In the genomic region with DNA sequence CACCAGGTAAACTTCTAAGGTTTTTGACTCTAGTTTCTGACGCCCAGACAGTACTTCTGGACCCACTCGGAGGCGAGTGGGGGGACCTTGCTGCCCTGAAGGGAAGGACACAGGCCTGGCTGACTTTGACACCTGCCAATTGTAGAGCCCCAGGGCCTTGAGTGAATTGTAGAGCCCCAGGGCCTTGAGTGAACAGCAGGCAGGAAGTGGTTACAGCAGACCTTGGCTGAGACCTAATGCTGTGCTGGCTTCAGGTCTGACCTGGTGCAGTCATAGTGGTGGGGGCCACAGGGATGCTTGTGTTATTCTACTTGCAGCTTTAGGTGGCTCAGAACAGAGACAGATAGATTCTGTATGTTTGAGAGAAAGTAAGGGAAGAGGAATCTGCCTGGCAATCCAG, we compare ENCODE assay signal across 18 cellular contexts.
DNase-seq lines count a peak whose midpoint lies in the region; ATAC-seq and TF ChIP-seq lines count a peak whose summit lies in the region.
"Had no signal": no experiment of that assay in that cellular context is flagged by ENCODE, and none has a peak within 500 bp of the region (broad histone marks: within the 10 kb centered on the region; RNA-seq: fewer than 3 reads in every experiment).

No MANE protein-coding gene starts in this region.

- peak overlapping the region in 3 of 8 donors; percentile 16 to 31 (median 22) for H3K27ac ChIP-seq in spleen
- H3K27ac ChIP-seq: BLaER1, PC-9 had no signal

- H3K4me1 Mint-ChIP-seq in activated CD8-positive, alpha-beta memory T cell treated with anti-CD3 and anti-CD28 coated beads, Interleukin-2, amount 10 ng/mL, durations not matched to agents 7 days and 5 days: peaks cover 3% of the 10 kb centered on the region
- H3K4me1 Mint-ChIP-seq: CD8-positive, alpha-beta memory T cell had no signal

- peaks cover 0 to 8% (median 0%) of the 10 kb centered on the region in 6 donors for H3K4me1 ChIP-seq in spleen
- H3K4me1 ChIP-seq: BLaER1 had no signal

- WGBS in spleen, 5 donors: 57 to 75% (median 61%) methylated on average over 3 of the region's 3 CpGs

- TF ChIP-seq POLR2A in spleen (IDR thresholded peaks at IDR 0.05): no peak

- no peak for TF ChIP-seq CTCF in spleen (IDR thresholded peaks at IDR 0.05 in 8 of 11, conservative IDR thresholded peaks at IDR 0.05 in 3 of 11)

- peak; percentile 42 for DNase-seq in activated CD8-positive, alpha-beta memory T cell treated with anti-CD3 and anti-CD28 coated beads, Interleukin-2, amount 10 ng/mL, durations not matched to agents 7 days and 5 days
- DNase-seq in activated CD8-positive, alpha-beta memory T cell treated with anti-CD3 and anti-CD28 coated beads for 24 hours: no peak
- DNase-seq in Jurkat, Clone E6-1 (ENCODE audit: low read depth, low spot score): peak; percentile 49
- DNase-seq in UCSD-AML1 (lab: John Stamatoyannopoulos, UW; ENCODE audit: unreplicated experiment): peak; percentile 13
- peak; percentile 42 for DNase-seq in spleen
- DNase-seq in Right ventricle myocardium superior: no peak
- DNase-seq in SW480 (ENCODE audit: low spot score): no peak
- no peak for DNase-seq in hypothalamus (lab: John Stamatoyannopoulos, UW)
- DNase-seq: CD8-positive, alpha-beta memory T cell; DMS79; GDM1; NCI-H187; NCI-H446 treated with DMSO at 0.1 percent for 48 hours had no signal

- H3K9me3 ChIP-seq in spleen: peaks cover 0 to 19% (median 5%) of the 10 kb centered on the region in 8 donors
- H3K9me3 ChIP-seq: BLaER1 had no signal

- peaks cover 0 to 4% (median 0%) of the 10 kb centered on the region in 7 donors for H3K27me3 ChIP-seq in spleen (replicated peaks in 1 of 7)
- H3K27me3 ChIP-seq: BLaER1 had no signal

- no peak for ATAC-seq in activated CD8-positive, alpha-beta memory T cell treated with anti-CD3 and anti-CD28 coated beads, Interleukin-2, amount 10 ng/mL, durations not matched to agents 7 days and 5 days
- no peak for ATAC-seq in Right ventricle myocardium superior (ENCODE audit: poor library complexity)
- ATAC-seq: GM23338, HCT116, HepG2 had no signal

- CTCF ChIA-PET in activated CD8-positive, alpha-beta memory T cell treated with anti-CD3 and anti-CD28 coated beads, Interleukin-2, amount 10 ng/mL, durations not matched to agents 7 days and 5 days (lab: Charles Lee): no interaction called here

- H3K4me3 Mint-ChIP-seq in activated CD8-positive, alpha-beta memory T cell treated with anti-CD3 and anti-CD28 coated beads, Interleukin-2, amount 10 ng/mL, durations not matched to agents 7 days and 5 days: no peak overlapping the region
- H3K4me3 Mint-ChIP-seq: CD8-positive, alpha-beta memory T cell; GM23338 had no signal

- H3K4me3 ChIP-seq in Jurkat, Clone E6-1 (ENCODE audit: low read length): no peak overlapping the region
- no peak overlapping the region for H3K4me3 ChIP-seq in spleen
- H3K4me3 ChIP-seq: BLaER1, GM23338, PC-9 had no signal

- intact Hi-C loops in spleen (cut with DNase I; ENCODE audit: low total_unique reads) (no loop called here), Right ventricle myocardium superior (cut with DNase I) (no loop called here)

- no peak overlapping the region for H3K27ac Mint-ChIP-seq in activated CD8-positive, alpha-beta memory T cell treated with anti-CD3 and anti-CD28 coated beads, Interleukin-2, amount 10 ng/mL, durations not matched to agents 7 days and 5 days
- H3K27ac Mint-ChIP-seq: GM23338 had no signal

- no peaks in the 10 kb centered on the region for H3K36me3 Mint-ChIP-seq in activated CD8-positive, alpha-beta memory T cell treated with anti-CD3 and anti-CD28 coated beads, Interleukin-2, amount 10 ng/mL, durations not matched to agents 7 days and 5 days
- H3K36me3 Mint-ChIP-seq: CD8-positive, alpha-beta memory T cell had no signal

- H3K9me3 Mint-ChIP-seq in activated CD8-positive, alpha-beta memory T cell treated with anti-CD3 and anti-CD28 coated beads, Interleukin-2, amount 10 ng/mL, durations not matched to agents 7 days and 5 days (ENCODE audit: low read depth): peaks cover 2% of the 10 kb centered on the region
- H3K9me3 Mint-ChIP-seq: GM23338 had no signal

- H3K27me3 Mint-ChIP-seq in activated CD8-positive, alpha-beta memory T cell treated with anti-CD3 and anti-CD28 coated beads, Interleukin-2, amount 10 ng/mL, durations not matched to agents 7 days and 5 days: no peaks in the 10 kb centered on the region

- no peaks in the 10 kb centered on the region for H3K36me3 ChIP-seq in spleen
- H3K36me3 ChIP-seq: BLaER1 had no signal

Comparison
In these comparisons a context has a peak if more than half of its experiments do, and no peak if none do; other contexts are left out.
1. DNase-seq: peak in activated CD8-positive, alpha-beta memory T cell treated with anti-CD3 and anti-CD28 coated beads, Interleukin-2, amount 10 ng/mL, durations not matched to agents 7 days and 5 days (single experiment), Jurkat, Clone E6-1 (single experiment), UCSD-AML1 (single experiment) and spleen (single experiment); none in activated CD8-positive, alpha-beta memory T cell treated with anti-CD3 and anti-CD28 coated beads for 24 hours (single experiment), Right ventricle myocardium superior (single experiment), SW480 (single experiment) and hypothalamus (0 of 51).